Comparison of ENCODE assay signal across 19 cellular contexts in genomic region chr7:127891144-127891543, GRCh38.
DNase-seq lines count a peak whose midpoint lies in the region; TF ChIP-seq lines count a peak whose summit lies in the region.
"Had no signal": no experiment of that assay in that cellular context is flagged by ENCODE, and none has a peak within 500 bp of the region (broad histone marks: within the 10 kb centered on the region; RNA-seq: fewer than 3 reads in every experiment).

No MANE protein-coding gene starts in this region.

- no peak overlapping the region for H3K4me3 Mint-ChIP-seq in progenitor cell of endocrine pancreas (ENCODE audit: low read depth)
- H3K4me3 Mint-ChIP-seq: activated T-helper 17 cell treated with anti-CD3 and anti-CD28 coated beads, Interleukin-2, amount 50 U/mL, for 72 hours; CD14-positive monocyte; neural progenitor cell; stimulated activated naive B cell treated with anti-CD40 and anti-IgM and Interleukin-4, amounts not matched to agents 10 μg/mL and 1 μg/mL and 100 μg/mL, for 72 hours had no signal

- peaks cover 18% of the 10 kb centered on the region for H3K36me3 Mint-ChIP-seq in progenitor cell of endocrine pancreas (ENCODE audit: insufficient read depth)

- H3K36me3 ChIP-seq in adipocyte (ENCODE audit: control insufficient read depth, insufficient read depth, low read length, severe bottlenecking): peaks cover 32% of the 10 kb centered on the region
- H3K36me3 ChIP-seq: neural progenitor cell, uterus had no signal

- H3K27me3 ChIP-seq in adipocyte (replicated peaks; ENCODE audit: control insufficient read depth, insufficient read depth, low read length) (no peaks in the 10 kb centered on the region), dorsolateral prefrontal cortex (no peaks in the 10 kb centered on the region)
- H3K27me3 ChIP-seq: neural progenitor cell, testis, uterus had no signal

- peaks cover 25% of the 10 kb centered on the region for H3K4me1 Mint-ChIP-seq in progenitor cell of endocrine pancreas (ENCODE audit: low read depth)

- no peak overlapping the region for H3K9ac ChIP-seq in adipocyte (ENCODE audit: low read length)
- H3K9ac ChIP-seq: GM23248, neural progenitor cell had no signal

- H3K27me3 Mint-ChIP-seq in progenitor cell of endocrine pancreas: no peaks in the 10 kb centered on the region
- H3K27me3 Mint-ChIP-seq: activated T-helper 17 cell treated with anti-CD3 and anti-CD28 coated beads, Interleukin-2, amount 50 U/mL, for 72 hours; stimulated activated naive B cell treated with anti-CD40 and anti-IgM and Interleukin-4, amounts not matched to agents 10 μg/mL and 1 μg/mL and 100 μg/mL, for 72 hours had no signal

- peaks cover 16% of the 10 kb centered on the region for H3K4me1 ChIP-seq in adipocyte (ENCODE audit: control insufficient read depth, insufficient read depth, low read length)

- H3K27ac Mint-ChIP-seq in progenitor cell of endocrine pancreas: peak overlapping the region; percentile 53
- H3K27ac Mint-ChIP-seq: activated naive CD4-positive, alpha-beta T cell treated with anti-CD3 and anti-CD28 coated beads, Interleukin-2, amount 50 U/mL, for 72 hours; activated T-helper 17 cell treated with anti-CD3 and anti-CD28 coated beads, Interleukin-2, amount 50 U/mL, for 72 hours; stimulated activated naive B cell treated with anti-CD40 and anti-IgM and Interleukin-4, amounts not matched to agents 10 μg/mL and 1 μg/mL and 100 μg/mL, for 72 hours had no signal

- DNase-seq in M059J (ENCODE audit: low read depth) (peak; percentile 24), adipocyte (ENCODE audit: low read depth) (peak; percentile 21), islet precursor cell (peak; percentile 67), progenitor cell of endocrine pancreas (ENCODE audit: low spot score, unreplicated experiment) (no peak), NCI-H510A (lab: John Stamatoyannopoulos, UW) (no peak), dorsolateral prefrontal cortex (no peak)
- DNase-seq in activated effector memory CD4-positive, alpha-beta T cell treated with Interleukin-2 at 50 U/mL for 16 hours: no peak
- DNase-seq: activated CD4-positive, alpha-beta T cell treated with anti-CD3 and anti-CD28 coated beads, Interleukin-2, amount 50 U/mL, for 48 hours; activated CD8-positive, alpha-beta memory T cell treated with anti-CD3 and anti-CD28 coated beads, Interleukin-2, amount 50 U/mL, for 4 hours; DND-41; GM23248; NCI-H2029; stimulated activated naive B cell treated with anti-CD40 and anti-IgM and Interleukin-4, amounts not matched to agents 10 μg/mL and 1 μg/mL and 100 μg/mL, for 72 hours; testis; uterus had no signal

- no peaks in the 10 kb centered on the region for H3K9me3 ChIP-seq in adipocyte (ENCODE audit: control insufficient read depth, low read length)
- H3K9me3 ChIP-seq: testis, uterus had no signal

- TF ChIP-seq CTCF in progenitor cell of endocrine pancreas (IDR thresholded peaks at IDR 0.05; ENCODE audit: unreplicated experiment) (no peak), dorsolateral prefrontal cortex (IDR thresholded peaks at IDR 0.05 in 54 of 56, conservative IDR thresholded peaks at IDR 0.05 in 2 of 56; ENCODE audit: low read depth in 1 of 56, partially characterized antibody in 56 of 56) (no peak)

- peak overlapping the region in 15 of 59 donors; percentile 1 to 87 (median 28) for H3K27ac ChIP-seq in dorsolateral prefrontal cortex
- H3K27ac ChIP-seq: GM23248, neural progenitor cell, testis, uterus had no signal

- intact Hi-C loops in dorsolateral prefrontal cortex (cut with DNase I): no loop called here

- H3K4me3 ChIP-seq in adipocyte (ENCODE audit: low read length) (no peak overlapping the region), dorsolateral prefrontal cortex (no peak overlapping the region)
- H3K4me3 ChIP-seq: GM23248, neural progenitor cell, testis, uterus had no signal

- H3K9me3 Mint-ChIP-seq in progenitor cell of endocrine pancreas (ENCODE audit: low read depth): no peaks in the 10 kb centered on the region
- H3K9me3 Mint-ChIP-seq: activated naive CD4-positive, alpha-beta T cell treated with anti-CD3 and anti-CD28 coated beads, Interleukin-2, amount 50 U/mL, for 72 hours; activated T-helper 17 cell treated with anti-CD3 and anti-CD28 coated beads, Interleukin-2, amount 50 U/mL, for 72 hours; CD14-positive monocyte; stimulated activated naive B cell treated with anti-CD40 and anti-IgM and Interleukin-4, amounts not matched to agents 10 μg/mL and 1 μg/mL and 100 μg/mL, for 72 hours had no signal

Comparison
In these comparisons a context has a peak if more than half of its experiments do, and no peak if none do; other contexts are left out.
1. DNase-seq: peak in M059J (single experiment), adipocyte (single experiment) and islet precursor cell (single experiment); none in progenitor cell of endocrine pancreas (single experiment), NCI-H510A (single experiment), dorsolateral prefrontal cortex (0 of 10) and activated effector memory CD4-positive, alpha-beta T cell treated with Interleukin-2 at 50 U/mL for 16 hours (single experiment).